In the genomic region with DNA sequence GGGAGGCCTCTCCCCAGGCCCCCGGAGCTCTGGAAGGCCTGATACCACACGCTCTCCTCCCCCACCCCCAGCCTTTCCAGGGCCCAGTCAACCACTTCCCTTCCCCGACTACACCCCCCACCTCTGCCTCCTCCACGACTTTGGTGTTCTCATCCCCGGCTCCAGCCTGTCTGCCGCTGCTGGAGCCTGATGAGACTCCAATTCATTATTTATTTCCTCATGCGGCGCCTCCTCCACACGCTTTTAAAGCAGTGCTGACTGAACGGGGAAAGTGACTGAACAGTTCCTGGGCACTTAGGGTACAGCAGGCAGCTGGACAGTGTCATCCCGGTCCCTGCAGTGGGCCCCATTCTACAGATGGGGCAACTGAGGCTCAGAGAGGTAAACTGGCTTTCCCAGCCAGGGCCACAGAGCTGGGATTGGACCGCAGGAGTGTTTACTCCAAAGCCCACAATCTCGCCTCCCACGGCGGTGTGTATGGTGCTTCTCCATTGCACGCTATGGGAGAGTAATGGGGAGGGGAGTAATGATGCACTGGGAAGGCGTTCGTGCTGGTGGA, we compare ENCODE assay signal across 11 cellular contexts. TPM values are rescaled to one million over a fixed set of nuclear protein-coding genes. Genes with fewer than 3 reads are reported as not detected.
DNase-seq lines count a peak whose midpoint lies in the region; TF ChIP-seq lines count a peak whose summit lies in the region.
"Had no signal": no experiment of that assay in that cellular context is flagged by ENCODE, and none has a peak within 500 bp of the region (broad histone marks: within the 10 kb centered on the region; RNA-seq: fewer than 3 reads in every experiment).

No MANE protein-coding gene starts in this region.

- intact Hi-C loops in A673 (cut with micrococcal nuclease; ENCODE audit: unreplicated experiment) = no loop called here

- no peak overlapping the region for H3K4me3 ChIP-seq in A673 (ENCODE audit: low read depth, low read length, poor library complexity, severe bottlenecking)
- no peak overlapping the region for H3K4me3 ChIP-seq in HEK293 (ENCODE audit: low read depth, low read length)
- no peak overlapping the region for H3K4me3 ChIP-seq in adipocyte (ENCODE audit: low read length)
- no peak overlapping the region for H3K4me3 ChIP-seq in WERI-Rb-1 (ENCODE audit: low read depth, low read length)

- TF ChIP-seq CTCF in A673 (conservative IDR thresholded peaks at IDR 0.05; ENCODE audit: low read depth, low read length) = no peak
- TF ChIP-seq CTCF in HEK293 (tag by site-specific recombination; IDR thresholded peaks at IDR 0.05) = no peak
- TF ChIP-seq CTCF in type B pancreatic cell (conservative IDR thresholded peaks at IDR 0.05) = no peak
- TF ChIP-seq CTCF in WERI-Rb-1 (IDR thresholded peaks at IDR 0.05; ENCODE audit: low read depth, low read length) = no peak

- H3K4me1 Mint-ChIP-seq in type B pancreatic cell (ENCODE audit: unreplicated experiment) = peaks cover 38% of the 10 kb centered on the region
- H3K4me1 Mint-ChIP-seq: activated naive CD8-positive, alpha-beta T cell treated with anti-CD3 and anti-CD28 coated beads, Interleukin-2, amount 10 ng/mL, durations not matched to agents 7 days and 5 days had no signal

- no peaks in the 10 kb centered on the region for H3K27me3 Mint-ChIP-seq in type B pancreatic cell
- H3K27me3 Mint-ChIP-seq: activated naive CD8-positive, alpha-beta T cell treated with anti-CD3 and anti-CD28 coated beads, Interleukin-2, amount 10 ng/mL, durations not matched to agents 7 days and 5 days had no signal

- DNase-seq in A673 (ENCODE audit: low spot score) (peak; percentile 91), adipocyte (ENCODE audit: low read depth) (peak; percentile 62), kidney tubule cell (ENCODE audit: low spot score) (peak; percentile 67), type B pancreatic cell (ENCODE audit: extremely low spot score, unreplicated experiment) (no peak), SW 1271 (lab: John Stamatoyannopoulos, UW) (no peak), WERI-Rb-1 (no peak), foreskin melanocyte (no peak)
- DNase-seq: activated naive CD8-positive, alpha-beta T cell treated with anti-CD3 and anti-CD28 coated beads, Interleukin-2, amount 10 ng/mL, durations not matched to agents 7 days and 5 days; KG1 had no signal

- no peaks in the 10 kb centered on the region for H3K36me3 ChIP-seq in A673 (ENCODE audit: insufficient read depth, low read length, poor library complexity, severe bottlenecking)
- H3K36me3 ChIP-seq in HEK293 (ENCODE audit: control insufficient read depth in 2 of 2, insufficient read depth in 1 of 2, low read length in 2 of 2) = peaks cover 0 to 12% of the 10 kb centered on the region in 2 experiments; a peak in 2 of 3 replicates
- H3K36me3 ChIP-seq in adipocyte (ENCODE audit: control insufficient read depth, insufficient read depth, low read length, severe bottlenecking) = peaks cover 43% of the 10 kb centered on the region
- H3K36me3 ChIP-seq in WERI-Rb-1 = peaks cover 3% of the 10 kb centered on the region

- POLR2A ChIA-PET in A673 (lab: Charles Lee; ENCODE audit: low non-redundant PET) = no interaction called here
- POLR2A ChIA-PET in HEK293 (lab: Yijun Ruan, JAX) = no interaction called here

- peaks cover 12% of the 10 kb centered on the region for H3K36me3 Mint-ChIP-seq in type B pancreatic cell
- H3K36me3 Mint-ChIP-seq: activated naive CD8-positive, alpha-beta T cell treated with anti-CD3 and anti-CD28 coated beads, Interleukin-2, amount 10 ng/mL, durations not matched to agents 7 days and 5 days had no signal

- H3K9me3 ChIP-seq in A673 (ENCODE audit: low read depth, low read length, poor library complexity, severe bottlenecking) (no peaks in the 10 kb centered on the region), HEK293 (ENCODE audit: control insufficient read depth, insufficient read depth, low read depth, low read length) (no peaks in the 10 kb centered on the region), adipocyte (ENCODE audit: control insufficient read depth, low read length) (no peaks in the 10 kb centered on the region), WERI-Rb-1 (ENCODE audit: severe bottlenecking) (no peaks in the 10 kb centered on the region)

- BruUV-seq in A673 (replicated peaks; lab: Mats Ljungman, UMichigan) = no TSS peak

- H3K27ac ChIP-seq in A673 (ENCODE audit: low read depth, low read length, poor library complexity, severe bottlenecking) (peak overlapping the region; percentile 81), HEK293 (ENCODE audit: extremely low read depth, low read depth, low read length) (no peak overlapping the region), WERI-Rb-1 (no peak overlapping the region)

- H3K9me3 Mint-ChIP-seq in type B pancreatic cell = no peaks in the 10 kb centered on the region
- H3K9me3 Mint-ChIP-seq: activated naive CD8-positive, alpha-beta T cell treated with anti-CD3 and anti-CD28 coated beads, Interleukin-2, amount 10 ng/mL, durations not matched to agents 7 days and 5 days; T-helper 1 cell treated with Interleukin-12 subunit alpha and Interleukin-12 subunit beta and Interleukin-4 antibody, amounts not matched to agents 30 μg/mL and 1 μg/mL, for 36 hours had no signal

- no peak overlapping the region for H3K4me3 Mint-ChIP-seq in type B pancreatic cell
- H3K4me3 Mint-ChIP-seq: activated naive CD8-positive, alpha-beta T cell treated with anti-CD3 and anti-CD28 coated beads, Interleukin-2, amount 10 ng/mL, durations not matched to agents 7 days and 5 days; T-helper 1 cell treated with Interleukin-12 subunit alpha and Interleukin-12 subunit beta and Interleukin-4 antibody, amounts not matched to agents 30 μg/mL and 1 μg/mL, for 36 hours had no signal

- CTCF ChIA-PET in A673 (lab: Charles Lee) (interaction anchor here (1.1 kb wide), 1 partner anchor 229 kb away, joined by 3 read pairs; no protein-coding TSS in a partner anchor), HEK293 (lab: Yijun Ruan, JAX) (interaction anchor here (0.7 to 3.1 kb wide), 5 partner anchors 12 to 236 kb away, joined by 3 to 11 read pairs (median 4); partner anchors contain the start of gene RPL26L1)

- H3K27ac Mint-ChIP-seq in type B pancreatic cell = no peak overlapping the region
- H3K27ac Mint-ChIP-seq: activated naive CD8-positive, alpha-beta T cell treated with anti-CD3 and anti-CD28 coated beads, Interleukin-2, amount 10 ng/mL, durations not matched to agents 7 days and 5 days; T-helper 1 cell treated with Interleukin-12 subunit alpha and Interleukin-12 subunit beta and Interleukin-4 antibody, amounts not matched to agents 30 μg/mL and 1 μg/mL, for 36 hours had no signal

- H3K9ac ChIP-seq in adipocyte (ENCODE audit: low read length) = peak overlapping the region; percentile 75

- H3K4me1 ChIP-seq in A673 (ENCODE audit: insufficient read depth, low read length, poor library complexity, severe bottlenecking) (peaks cover 19% of the 10 kb centered on the region), HEK293 (ENCODE audit: control insufficient read depth, insufficient read depth, low read length) (no peaks in the 10 kb centered on the region), adipocyte (ENCODE audit: control insufficient read depth, insufficient read depth, low read length) (peaks cover 19% of the 10 kb centered on the region)

- H3K27me3 ChIP-seq in A673 (replicated peaks; ENCODE audit: insufficient read depth, low read depth, low read length, poor library complexity) (no peaks in the 10 kb centered on the region), adipocyte (replicated peaks; ENCODE audit: control insufficient read depth, insufficient read depth, low read length) (no peaks in the 10 kb centered on the region), WERI-Rb-1 (ENCODE audit: insufficient read depth, low read depth, severe bottlenecking) (no peaks in the 10 kb centered on the region)

TF ChIP-seq in HEK293, 187 proteins besides CTCF, POLR2A, EP300 and RAD21:
- peak; percentile 89 for TF ChIP-seq TRIM28 (IDR thresholded peaks at IDR 0.05; ENCODE audit: borderline replicate concordance, low read length)
- TF ChIP-seq ZNF560 (tag by site-specific recombination; IDR thresholded peaks at IDR 0.05; ENCODE audit: borderline replicate concordance) = no peak
- TF ChIP-seq, protein P1, sequence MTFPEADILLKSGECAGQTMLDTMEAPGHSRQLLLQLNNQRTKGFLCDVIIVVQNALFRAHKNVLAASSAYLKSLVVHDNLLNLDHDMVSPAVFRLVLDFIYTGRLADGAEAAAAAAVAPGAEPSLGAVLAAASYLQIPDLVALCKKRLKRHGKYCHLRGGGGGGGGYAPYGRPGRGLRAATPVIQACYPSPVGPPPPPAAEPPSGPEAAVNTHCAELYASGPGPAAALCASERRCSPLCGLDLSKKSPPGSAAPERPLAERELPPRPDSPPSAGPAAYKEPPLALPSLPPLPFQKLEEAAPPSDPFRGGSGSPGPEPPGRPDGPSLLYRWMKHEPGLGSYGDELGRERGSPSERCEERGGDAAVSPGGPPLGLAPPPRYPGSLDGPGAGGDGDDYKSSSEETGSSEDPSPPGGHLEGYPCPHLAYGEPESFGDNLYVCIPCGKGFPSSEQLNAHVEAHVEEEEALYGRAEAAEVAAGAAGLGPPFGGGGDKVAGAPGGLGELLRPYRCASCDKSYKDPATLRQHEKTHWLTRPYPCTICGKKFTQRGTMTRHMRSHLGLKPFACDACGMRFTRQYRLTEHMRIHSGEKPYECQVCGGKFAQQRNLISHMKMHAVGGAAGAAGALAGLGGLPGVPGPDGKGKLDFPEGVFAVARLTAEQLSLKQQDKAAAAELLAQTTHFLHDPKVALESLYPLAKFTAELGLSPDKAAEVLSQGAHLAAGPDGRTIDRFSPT (tag by site-specific recombination; IDR thresholded peaks at IDR 0.05) = peak; percentile 93
- peak; percentile 63 for TF ChIP-seq ZFHX2 (tag by site-specific recombination; conservative IDR thresholded peaks at IDR 0.05)
- TF ChIP-seq GLIS2 (tag by site-specific recombination; IDR thresholded peaks at IDR 0.05) = peak; percentile 75
- TF ChIP-seq EGR2 (tag by site-specific recombination; IDR thresholded peaks at IDR 0.05; ENCODE audit: low read depth) = peak; percentile 65
- no peak for TF ChIP-seq WT1 (tag by site-specific recombination; IDR thresholded peaks at IDR 0.05)
- peak; percentile 92 for TF ChIP-seq GLIS1 (tag by site-specific recombination; IDR thresholded peaks at IDR 0.05)
TF ChIP-seq in HEK293: peak in this region for 6.

RNA-seq across cellular contexts. Expression of gene RPL26L1, which starts 15.9 kb away (rescaled TPM):
- 60.6 and 61.1 TPM in 2 replicates for total RNA-seq in A673 (2021)
- total RNA-seq in type B pancreatic cell (ENCODE audit: low replicate concordance) = 40.4 and 54.2 TPM in 2 replicates

RNA-seq across cellular contexts. Expression of gene ATP6V0E1, which starts 40.2 kb away (rescaled TPM):
- 106 and 148 TPM in 2 replicates for total RNA-seq in A673 (2021)
- 141 and 227 TPM in 2 replicates for total RNA-seq in type B pancreatic cell (ENCODE audit: low replicate concordance)

Comparison
In these comparisons a context has a peak if more than half of its experiments do, and no peak if none do; other contexts are left out.
1. DNase-seq: peak in A673 (single experiment), adipocyte (single experiment) and kidney tubule cell (single experiment); none in type B pancreatic cell (single experiment), SW 1271 (0 of 2), WERI-Rb-1 (single experiment) and foreskin melanocyte (single experiment).